Comparison of ENCODE assay signal across 8 cellular contexts in the genomic region with DNA sequence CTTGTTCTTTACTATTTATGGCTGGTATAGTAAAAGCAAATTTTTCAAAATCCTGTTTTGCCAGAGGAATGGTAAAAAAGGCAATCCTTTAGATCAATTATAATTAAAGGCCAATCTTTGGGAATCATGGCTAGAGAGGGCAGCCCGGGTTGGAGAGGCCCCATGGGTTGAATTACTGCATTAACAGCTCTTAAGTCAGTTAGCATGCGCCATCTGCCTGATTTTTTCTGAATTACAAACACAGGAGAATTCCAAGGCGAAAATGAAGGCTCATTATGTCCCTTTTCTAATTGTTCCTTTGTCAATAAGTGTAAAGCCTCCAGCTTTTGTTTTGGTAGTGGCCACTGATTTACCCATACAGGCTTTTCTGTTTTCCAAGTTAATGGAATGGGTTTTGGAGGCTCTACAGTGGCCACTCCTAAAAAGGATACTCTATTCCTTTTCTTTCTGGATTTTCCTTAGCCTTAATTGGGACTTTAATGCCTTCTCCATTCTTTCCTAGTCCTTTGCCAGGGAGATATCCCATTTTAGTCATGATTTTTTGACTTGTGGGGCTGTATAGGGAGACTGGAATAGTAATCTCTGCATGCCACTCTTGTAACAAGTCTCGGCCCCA.
A peak's percentile ranks its signal among the peaks of the same experiment; 100 is the strongest.
DNase-seq lines count a peak whose midpoint lies in the region; ATAC-seq, FAIRE-seq and TF ChIP-seq lines count a peak whose summit lies in the region.
"Not testable (repeated sequence)": the region's sequence is repeated elsewhere in the genome, so short reads cannot be mapped to it uniquely, and the experiment has no call there.

No MANE protein-coding gene starts in this region.

- intact Hi-C loops in GM12878 (cut with micrococcal nuclease; ENCODE audit: unreplicated experiment), result loop anchor here (1.0 kb wide), 2 partner anchors 173 to 218 kb away; no protein-coding TSS in a partner anchor
- intact Hi-C loops in testis (cut with DNase I; ENCODE audit: low total_unique reads), result not testable (repeated sequence)

- not testable (repeated sequence) for TF ChIP-seq POLR2A in GM12878 (IDR thresholded peaks at IDR 0.05; ENCODE audit: low read depth, low read length); testis (IDR thresholded peaks at IDR 0.05)

- H3K9me3 ChIP-seq in GM23248 (ENCODE audit: low read depth); GM12878 (replicated peaks; ENCODE audit: control insufficient read depth, insufficient read depth, low read length); testis: not testable (repeated sequence)

- RAD21 ChIA-PET in GM12878 (lab: Charles Lee; ENCODE audit: unreplicated experiment), result interaction anchor here (0.9 to 1.8 kb wide), 4 partner anchors 171 to 568 kb away, joined by 3 to 4 read pairs (median 3); no protein-coding TSS in a partner anchor

- not testable (repeated sequence) for BruUV-seq in GM12878 (replicated peaks; lab: Mats Ljungman, UMichigan)

- H3K4me2 ChIP-seq in GM23248 (ENCODE audit: unreplicated experiment); GM12878 (ENCODE audit: control insufficient read depth, insufficient read depth): not testable (repeated sequence)

- in situ Hi-C loops in GM23248 (cut with MboI), result loop anchor here (10.0 kb wide), 1 partner anchor 174 kb away; no protein-coding TSS in a partner anchor
- in situ Hi-C loops in GM12878 (cut with MboI), result not testable (repeated sequence)

- POLR2A ChIA-PET in GM12878 (lab: Charles Lee), result not testable (repeated sequence)

- H3K4me3 ChIP-seq in GM23248; GM12878; fibroblast of mammary gland (ENCODE audit: control insufficient read depth, low read depth, low read length); testis: not testable (repeated sequence)

- SMC1A ChIA-PET in GM12878 (lab: Charles Lee; ENCODE audit: uncharacterized antibody, unreplicated experiment), result interaction anchor here (0.7 to 1.6 kb wide), 7 partner anchors 17 to 568 kb away, joined by 3 to 9 read pairs (median 4); no protein-coding TSS in a partner anchor

- not testable (repeated sequence) for H3K27ac ChIP-seq in GM23248; GM12878 (ENCODE audit: control insufficient read depth, insufficient read depth); testis

- not testable (repeated sequence) for H3K27me3 ChIP-seq in GM23248 (replicated peaks; ENCODE audit: insufficient read depth); GM12878 (replicated peaks in 1 of 2; ENCODE audit: control insufficient read depth in 2 of 2, insufficient read depth in 2 of 2, low read length in 1 of 2); testis

- DNase-seq in CD1c-positive myeloid dendritic cell (ENCODE audit: extremely low spot score) (peak; percentile 24), GM23248 (peak; percentile 50), NCI-H1694 (lab: John Stamatoyannopoulos, UW) (peak; percentile 26), RPMI8226 (peak; percentile 19), fibroblast of mammary gland (ENCODE audit: low read depth) (peak; percentile 31), medulla oblongata (ENCODE audit: extremely low spot score) (peak; percentile 20), testis (peak; percentile 41)
- DNase-seq in GM12878 (ENCODE audit: low read depth, low spot score), result not testable (repeated sequence)

- WGBS in GM23248 (ENCODE audit: low coverage in 1 of 2, low lambda C conversion rate in 2 of 2, missing lambda C conversion rate in 2 of 2), 2 experiments, result 27% methylated on average over 4 of the region's 4 CpGs
- WGBS in GM12878 (ENCODE audit: insufficient coverage, insufficient replicate concordance, low lambda C conversion rate, missing lambda C conversion rate), result 23% methylated on average over 4 of the region's 4 CpGs
- 51 to 52% methylated on average over 4 of the region's 4 CpGs for WGBS in testis, 2 donors

- not testable (repeated sequence) for H2AFZ ChIP-seq in GM23248; GM12878 (ENCODE audit: control insufficient read depth, low read depth, low read length)

- H4K20me1 ChIP-seq in GM23248 (ENCODE audit: insufficient read depth); GM12878 (ENCODE audit: control insufficient read depth, insufficient read depth): not testable (repeated sequence)

- H3K9ac ChIP-seq in GM23248; GM12878 (ENCODE audit: control insufficient read depth, insufficient read depth, low read length): not testable (repeated sequence)

- TF ChIP-seq CTCF in GM12878 (IDR thresholded peaks at IDR 0.05 in 2 of 3, conservative IDR thresholded peaks at IDR 0.05 in 1 of 3; ENCODE audit: control insufficient read depth in 2 of 3, extremely low read depth in 1 of 3, insufficient read depth in 1 of 3, low read depth in 3 of 3, low read length in 3 of 3), result peak; percentile 26 to 37 (median 33); a peak in 4 of 6 replicates
- TF ChIP-seq CTCF in fibroblast of mammary gland (conservative IDR thresholded peaks at IDR 0.05; ENCODE audit: control insufficient read depth, insufficient read depth, low read depth, low read length), result peak; percentile 38
- peak; percentile 34 to 49 (median 46) for TF ChIP-seq CTCF in testis (IDR thresholded peaks at IDR 0.05)

- not testable (repeated sequence) for H3K79me2 ChIP-seq in GM23248 (ENCODE audit: insufficient read depth); GM12878 (ENCODE audit: control insufficient read depth, insufficient read depth, low read length)

- H3K9me2 ChIP-seq in GM23248 (ENCODE audit: insufficient read depth), result not testable (repeated sequence)

- H3F3A ChIP-seq in GM23248 (ENCODE audit: insufficient read depth), result not testable (repeated sequence)

- CTCF ChIA-PET in GM12878 (lab: Yijun Ruan, JAX), result interaction anchor here (0.6 to 2.3 kb wide), 10 partner anchors 8 to 568 kb away, joined by 3 to 16 read pairs (median 4); no protein-coding TSS in a partner anchor

- peak; percentile 36 for TF ChIP-seq RAD21 in GM12878 (IDR thresholded peaks at IDR 0.05; ENCODE audit: insufficient read depth, low read depth, low read length)

- not testable (repeated sequence) for TF ChIP-seq EP300 in GM12878 (IDR thresholded peaks at IDR 0.05; ENCODE audit: borderline replicate concordance in 1 of 2, control insufficient read depth in 1 of 2, low read depth in 2 of 2, low read length in 2 of 2)

- H3K36me3 ChIP-seq in GM23248 (ENCODE audit: low read depth); GM12878 (ENCODE audit: control insufficient read depth in 2 of 2, insufficient read depth in 2 of 2, low read length in 1 of 2); testis (ENCODE audit: low read depth, missing control alignments): not testable (repeated sequence)

- not testable (repeated sequence) for H3K4me1 ChIP-seq in GM23248 (ENCODE audit: insufficient read depth); GM12878 (ENCODE audit: control insufficient read depth, insufficient read depth, low read length); testis

- not testable (repeated sequence) for FAIRE-seq in GM12878 (lab: Jason Lieb, UNC)

- ATAC-seq in GM12878, result not testable (repeated sequence)

TF ChIP-seq in GM12878, 131 proteins besides CTCF, POLR2A, EP300 and RAD21:
- peak; percentile 38; the same call in 1 of the 2 replicates for TF ChIP-seq SMC3 (IDR thresholded peaks at IDR 0.05; ENCODE audit: borderline replicate concordance, low read length)
